In the genomic region with DNA sequence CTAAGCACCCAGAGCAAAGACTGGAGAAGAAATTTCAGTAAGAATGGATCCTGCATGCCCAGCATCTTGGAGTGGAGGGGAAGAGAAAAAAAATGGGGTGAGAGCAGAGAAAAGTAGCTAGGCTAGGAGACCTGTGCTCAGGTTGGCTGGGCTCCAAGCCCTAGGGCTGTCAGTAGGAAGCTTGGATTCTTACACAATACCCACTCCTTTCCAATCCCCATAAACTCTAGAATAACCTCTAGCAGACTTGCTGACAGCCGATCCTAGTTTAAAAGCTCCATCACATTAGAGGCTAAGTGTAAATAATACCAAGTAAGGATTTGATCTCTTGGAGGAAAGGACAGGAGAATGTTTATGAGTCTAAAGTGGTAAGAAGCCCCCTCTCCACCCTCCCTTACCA, we compare ENCODE assay signal across 9 cellular contexts. TPM values are rescaled to one million over a fixed set of nuclear protein-coding genes. Genes with fewer than 3 reads are reported as not detected.
DNase-seq lines count a peak whose midpoint lies in the region; ATAC-seq and TF ChIP-seq lines count a peak whose summit lies in the region.
"Had no signal": no experiment of that assay in that cellular context is flagged by ENCODE, and none has a peak within 500 bp of the region (broad histone marks: within the 10 kb centered on the region; RNA-seq: fewer than 3 reads in every experiment).

No MANE protein-coding gene starts in this region.

- DNase-seq in GM23338 (ENCODE audit: low spot score) (no peak), NCI-H1105 treated with DMSO at 0.1 percent for 48 hours (lab: John Stamatoyannopoulos, UW) (peak; percentile 22), dedifferentiated amniotic fluid mesenchymal stem cell (ENCODE audit: extremely low spot score) (peak; percentile 66), prostate gland (ENCODE audit: low spot score) (peak; percentile 36), NCI-H187 (lab: John Stamatoyannopoulos, UW) (no peak)
- no peak for DNase-seq in activated naive CD4-positive, alpha-beta T cell treated with anti-CD3 and anti-CD28 coated beads for 36 hours

- H3K27ac ChIP-seq in GM23338 (ENCODE audit: low read depth) (no peak overlapping the region), prostate gland (no peak overlapping the region)

- CTCF ChIA-PET in activated naive CD4-positive, alpha-beta T cell treated with anti-CD3 and anti-CD28 coated beads for 36 hours (lab: Charles Lee): interaction anchor here (0.9 to 1.3 kb wide), 2 partner anchors 62 to 65 kb away, joined by 3 to 5 read pairs; no protein-coding TSS in a partner anchor

- H3K36me3 ChIP-seq in GM23338 (ENCODE audit: insufficient read depth): no peaks in the 10 kb centered on the region
- H3K36me3 ChIP-seq in prostate gland: no peaks in the 10 kb centered on the region

- no peak for TF ChIP-seq POLR2A in prostate gland (IDR thresholded peaks at IDR 0.05)

- H3K9me3 ChIP-seq in prostate gland: no peaks in the 10 kb centered on the region

- no peak overlapping the region for H3K27ac Mint-ChIP-seq in GM23338
- H3K27ac Mint-ChIP-seq in activated naive CD4-positive, alpha-beta T cell treated with anti-CD3 and anti-CD28 coated beads for 36 hours: no peak overlapping the region
- H3K27ac Mint-ChIP-seq: activated naive CD8-positive, alpha-beta T cell; progenitor cell of endocrine pancreas had no signal

- ATAC-seq in GM23338 (no peak), HG03521 (IDR thresholded peaks at IDR 0.05; ENCODE audit: unreplicated experiment) (no peak)

- H3K79me2 ChIP-seq in GM23338 (replicated peaks; ENCODE audit: insufficient read depth): no peaks in the 10 kb centered on the region

- H3K9me2 ChIP-seq in GM23338 (ENCODE audit: insufficient read depth): peaks cover 1% of the 10 kb centered on the region; the same call in 1 of the 2 replicates

- WGBS in prostate gland: 4% methylated on average over 1 of the region's 1 CpG

- no peaks in the 10 kb centered on the region for H3K4me1 Mint-ChIP-seq in GM23338
- H3K4me1 Mint-ChIP-seq in activated naive CD4-positive, alpha-beta T cell treated with anti-CD3 and anti-CD28 coated beads for 36 hours (ENCODE audit: low read depth): peaks cover 45% of the 10 kb centered on the region

- H3K4me2 ChIP-seq in GM23338: no peak overlapping the region

- TF ChIP-seq CTCF in GM23338 (conservative IDR thresholded peaks at IDR 0.05; ENCODE audit: low read depth in 2 of 2) (no peak), prostate gland (IDR thresholded peaks at IDR 0.05) (no peak)

- H3K4me3 ChIP-seq in GM23338 (no peak overlapping the region), prostate gland (no peak overlapping the region)

- no peaks in the 10 kb centered on the region for H3K9me3 Mint-ChIP-seq in GM23338
- H3K9me3 Mint-ChIP-seq in activated naive CD4-positive, alpha-beta T cell treated with anti-CD3 and anti-CD28 coated beads for 36 hours: no peaks in the 10 kb centered on the region

- H2AFZ ChIP-seq in GM23338: 0 out of 2 replicates have a peak overlapping the region, but pooled peaks have one; percentile 7

- H3K27me3 ChIP-seq in GM23338 (ENCODE audit: insufficient read depth): no peaks in the 10 kb centered on the region
- H3K27me3 ChIP-seq in prostate gland (replicated peaks; ENCODE audit: insufficient read depth): no peaks in the 10 kb centered on the region

- intact Hi-C loops in prostate gland (cut with DNase I): no loop called here
- intact Hi-C loops in activated naive CD4-positive, alpha-beta T cell treated with anti-CD3 and anti-CD28 coated beads for 36 hours (cut with micrococcal nuclease): no loop called here

- H3K4me1 ChIP-seq in GM23338 (ENCODE audit: insufficient read depth) (no peaks in the 10 kb centered on the region), prostate gland (replicated peaks) (no peaks in the 10 kb centered on the region)

- no peak overlapping the region for H3K4me3 Mint-ChIP-seq in GM23338
- no peak overlapping the region for H3K4me3 Mint-ChIP-seq in activated naive CD4-positive, alpha-beta T cell treated with anti-CD3 and anti-CD28 coated beads for 36 hours
- H3K4me3 Mint-ChIP-seq: activated naive CD8-positive, alpha-beta T cell had no signal

- H3K27me3 Mint-ChIP-seq in GM23338 (ENCODE audit: insufficient read depth, low read depth, poor library complexity): peaks cover 4% of the 10 kb centered on the region
- H3K27me3 Mint-ChIP-seq in activated naive CD4-positive, alpha-beta T cell treated with anti-CD3 and anti-CD28 coated beads for 36 hours (ENCODE audit: low read depth): no peaks in the 10 kb centered on the region
- H3K27me3 Mint-ChIP-seq: activated naive CD8-positive, alpha-beta T cell; progenitor cell of endocrine pancreas had no signal

- no peaks in the 10 kb centered on the region for H4K20me1 ChIP-seq in GM23338 (replicated peaks; ENCODE audit: insufficient read depth)

- H3F3A ChIP-seq in GM23338 (replicated peaks; ENCODE audit: low read depth): no peaks in the 10 kb centered on the region

- no peaks in the 10 kb centered on the region for H3K36me3 Mint-ChIP-seq in GM23338 (ENCODE audit: low read depth)
- no peaks in the 10 kb centered on the region for H3K36me3 Mint-ChIP-seq in activated naive CD4-positive, alpha-beta T cell treated with anti-CD3 and anti-CD28 coated beads for 36 hours (ENCODE audit: low read depth)
- H3K36me3 Mint-ChIP-seq: activated naive CD8-positive, alpha-beta T cell had no signal

TF ChIP-seq in GM23338, 12 proteins besides CTCF, POLR2A, EP300 and RAD21:
- no peak for TF ChIP-seq EZH2 (IDR thresholded peaks at IDR 0.05; ENCODE audit: low read depth, unreplicated experiment)
TF ChIP-seq in GM23338: peak in this region for 0.

RNA-seq across cellular contexts. Expression of gene NABP1, which starts 46.2 kb away (rescaled TPM):
- total RNA-seq in GM23338 (2014; rRNA removed; shearing (Covaris generic)): 4.9 and 5.2 TPM in 2 replicates
- 5.3 and 5.6 TPM in 2 replicates for polyA plus RNA-seq in GM23338 (2016; fragmentation: Nextera tagmentation; extraction: Ambion mirVana)
- 10 to 100 TPM in 1 of 2 donors, 1 to 10 TPM in 1; 3.8 to 28.3 TPM for total RNA-seq in prostate gland
- total RNA-seq in activated naive CD4-positive, alpha-beta T cell treated with anti-CD3 and anti-CD28 coated beads for 36 hours: 100 to 1,000 TPM in 1 of 2 experiments, 10 to 100 TPM in 1; 97.5 to 101 TPM

Comparison
In these comparisons a context has a peak if more than half of its experiments do, and no peak if none do; other contexts are left out.
1. DNase-seq: peak in NCI-H1105 treated with DMSO at 0.1 percent for 48 hours (single experiment), dedifferentiated amniotic fluid mesenchymal stem cell (single experiment) and prostate gland (single experiment); none in GM23338 (single experiment), NCI-H187 (0 of 2) and activated naive CD4-positive, alpha-beta T cell treated with anti-CD3 and anti-CD28 coated beads for 36 hours (single experiment).